ENCODE assay signal across 8 cellular contexts in the genomic region with DNA sequence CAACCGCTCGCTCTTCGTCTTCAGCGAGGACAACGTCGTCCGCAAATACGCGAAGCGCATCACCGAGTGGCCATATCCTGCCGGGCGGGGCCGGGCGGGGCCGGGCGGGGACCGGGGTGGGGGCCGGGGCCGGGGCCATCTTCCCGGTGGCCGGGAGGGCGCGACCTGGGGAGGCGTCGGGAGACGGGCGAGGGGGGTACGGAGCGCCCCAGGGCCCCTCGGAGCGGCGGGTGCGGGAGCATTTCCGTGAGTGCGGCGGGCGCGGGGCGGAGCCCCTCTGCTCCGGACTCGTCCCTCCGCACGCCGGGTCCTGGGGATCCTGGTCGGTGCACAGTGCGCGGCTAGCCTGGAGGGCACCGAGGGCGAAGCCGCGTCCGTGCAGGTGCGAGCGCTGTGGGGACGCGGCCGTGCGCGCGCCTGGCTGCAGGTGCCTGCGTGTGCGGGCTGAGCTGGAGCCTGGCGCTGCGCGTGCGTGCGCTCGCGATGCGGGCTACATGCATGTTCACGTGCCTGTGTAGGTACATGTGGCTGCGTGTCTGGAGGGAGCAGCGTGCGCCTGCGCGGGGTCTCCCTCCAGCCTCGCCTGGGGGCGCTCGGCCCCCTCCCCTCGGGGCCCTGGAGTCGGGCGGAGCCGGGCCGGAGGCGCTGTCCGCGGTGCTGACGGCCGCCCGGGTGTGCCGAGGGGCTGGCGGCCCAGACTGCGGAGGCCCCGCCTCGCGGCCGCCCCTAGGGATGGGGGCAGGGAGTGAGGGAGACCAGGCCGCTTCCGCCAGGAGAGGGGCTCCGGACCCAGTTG. TPM values are rescaled to one million over a fixed set of nuclear protein-coding genes. Genes with fewer than 3 reads are reported as not detected.
A peak's percentile ranks its signal among the peaks of the same experiment; 100 is the strongest.
DNase-seq lines count a peak whose midpoint lies in the region; ATAC-seq, FAIRE-seq and TF ChIP-seq lines count a peak whose summit lies in the region.

No MANE protein-coding gene starts in this region.

- peaks cover 2% of the 10 kb centered on the region; the same call in 1 of the 2 replicates for H4K20me1 ChIP-seq in HepG2 (ENCODE audit: insufficient read depth, low read length)

- no peak overlapping the region for H3K9ac ChIP-seq in HepG2 (ENCODE audit: insufficient read depth, low read depth, low read length)

- H3K27ac ChIP-seq in HepG2 (ENCODE audit: extremely low read length, insufficient read depth, low read length) (no peak overlapping the region), urinary bladder (ENCODE audit: low read depth) (no peak overlapping the region), tibial artery (no peak overlapping the region)

- TF ChIP-seq CTCF in HepG2 (CRISPR knock-in tag; IDR thresholded peaks at IDR 0.05) (peak; percentile 11; the same call in 1 of the 2 replicates), tibial artery (IDR thresholded peaks at IDR 0.05) (no peak)

- no peak overlapping the region for H2AFZ ChIP-seq in HepG2 (ENCODE audit: low read length)

- CTCF ChIA-PET in HepG2 (lab: Yijun Ruan, JAX; ENCODE audit: low intra/inter-chr PET ratio, low total read pairs), result no interaction called here

- no peak for TF ChIP-seq POLR2A in HepG2 (IDR thresholded peaks at IDR 0.05; ENCODE audit: insufficient read depth in 1 of 2, low read depth in 2 of 2, low read length in 2 of 2)

- no TSS peak for BruUV-seq in HepG2 (replicated peaks; lab: Mats Ljungman, UMichigan)

- DNase-seq in ELF-1 (ENCODE audit: low read depth, low spot score) (peak; percentile 86), NCI-H2227 treated with DMSO at 0.1 percent for 48 hours (lab: John Stamatoyannopoulos, UW) (peak; percentile 29), cerebellum (ENCODE audit: low spot score) (peak; percentile 66), HepG2 (ENCODE audit: low spot score) (no peak), tibial artery (no peak)

- TF ChIP-seq RAD21 in HepG2 (CRISPR knock-in tag; IDR thresholded peaks at IDR 0.05), result no peak

- FAIRE-seq in HepG2 (lab: Jason Lieb, UNC), result no peak

- no peaks in the 10 kb centered on the region for H3K79me2 ChIP-seq in HepG2 (ENCODE audit: insufficient read depth, low read length)

- H3K36me3 ChIP-seq in HepG2 (replicated peaks in 1 of 2; ENCODE audit: control insufficient read depth in 1 of 2, insufficient read depth in 2 of 2, low read length in 2 of 2) (no peaks in the 10 kb centered on the region), urinary bladder (ENCODE audit: insufficient read depth) (no peaks in the 10 kb centered on the region), tibial artery (no peaks in the 10 kb centered on the region)

- H3K4me3 ChIP-seq in HepG2 (replicated peaks in 1 of 3; ENCODE audit: insufficient read depth in 1 of 3, low read depth in 2 of 3, low read length in 3 of 3) (no peak overlapping the region), urinary bladder (ENCODE audit: low read depth, low read length) (peak overlapping the region; percentile 37), tibial artery (peak overlapping the region in 1 of 2 donors; percentile 34)

- POLR2A ChIA-PET in HepG2 (lab: Yijun Ruan, JAX), result no interaction called here

- TF ChIP-seq EP300 in HepG2 (IDR thresholded peaks at IDR 0.05; ENCODE audit: low read depth in 2 of 2, low read length in 2 of 2) (no peak), HepG2 (CRISPR knock-in tag; IDR thresholded peaks at IDR 0.05; ENCODE audit: borderline replicate concordance) (no peak)

- H3K4me1 ChIP-seq in HepG2 (ENCODE audit: insufficient read depth, low read length) (no peaks in the 10 kb centered on the region), urinary bladder (ENCODE audit: insufficient read depth) (peaks cover 1% of the 10 kb centered on the region), tibial artery (peaks cover 0 to 11% (median 7%) of the 10 kb centered on the region in 4 donors)

- in situ Hi-C loops in HepG2 (cut with HindIII; ENCODE audit: extremely low pct_ligation_motif_present, low pct_unique_long_range_greater_than_20kb), result no loop called here

- H3K9me3 ChIP-seq in HepG2 (ENCODE audit: low read length) (no peaks in the 10 kb centered on the region), tibial artery (no peaks in the 10 kb centered on the region)

- 88% methylated on average over 53 of the region's 101 CpGs for WGBS in HepG2 (ENCODE audit: low lambda C conversion rate)
- WGBS in urinary bladder, result 2% methylated on average over 101 of the region's 101 CpGs

- peaks cover 2 to 15% of the 10 kb centered on the region in 2 experiments; a peak in 3 of 5 replicates for H3K27me3 ChIP-seq in HepG2 (ENCODE audit: control insufficient read depth in 1 of 2, insufficient read depth in 2 of 2, low read length in 2 of 2)
- H3K27me3 ChIP-seq in tibial artery, result peaks cover 0 to 70% of the 10 kb centered on the region in 2 donors

- intact Hi-C loops in HepG2 (cut with micrococcal nuclease; ENCODE audit: unreplicated experiment), result no loop called here
- intact Hi-C loops in tibial artery (cut with DNase I; ENCODE audit: low total_unique reads), result no loop called here

- H3K4me2 ChIP-seq in HepG2 (ENCODE audit: low read depth, low read length), result no peak overlapping the region

- ATAC-seq in HepG2 (peak; percentile 37), HG03280 (IDR thresholded peaks at IDR 0.05; ENCODE audit: unreplicated experiment) (no peak), HG03439 (IDR thresholded peaks at IDR 0.05; ENCODE audit: unreplicated experiment) (no peak)

TF ChIP-seq in HepG2, 621 proteins besides CTCF, POLR2A, EP300 and RAD21 (continues in another document):
- TF ChIP-seq SUZ12 (IDR thresholded peaks at IDR 0.05; ENCODE audit: low read depth, low read length) (no peak), KLF16 (CRISPR knock-in tag; IDR thresholded peaks at IDR 0.05) (no peak), RARG (CRISPR knock-in tag; IDR thresholded peaks at IDR 0.05; ENCODE audit: low read depth) (no peak), DNMT3B (CRISPR knock-in tag; conservative IDR thresholded peaks at IDR 0.05) (no peak), IRX3 (CRISPR knock-in tag; IDR thresholded peaks at IDR 0.05; ENCODE audit: borderline replicate concordance, low read depth) (0 out of 2 replicates have a peak, but pooled peaks have one; percentile 46), MIER2 (CRISPR knock-in tag; IDR thresholded peaks at IDR 0.05) (peak; percentile 91), ZNF143 (CRISPR knock-in tag; IDR thresholded peaks at IDR 0.05) (no peak), ZNF24 (IDR thresholded peaks at IDR 0.05) (no peak), ZNF563 (CRISPR knock-in tag; IDR thresholded peaks at IDR 0.05) (peak; percentile 74), PRDM15 (CRISPR knock-in tag; IDR thresholded peaks at IDR 0.05) (no peak), ZNF263 (CRISPR knock-in tag; IDR thresholded peaks at IDR 0.05) (no peak)

RNA-seq across cellular contexts. Expression of gene CACNA1B, which starts 0.8 kb away (rescaled TPM):
- total RNA-seq in cerebellum (31.4 TPM), HepG2 (2016; rRNA removed; fragmentation: Illumina TruSeq; extraction: Trizol) (0.04 TPM in 1 of 2 replicates, not detected in the other), urinary bladder (0.63 TPM)
- total RNA-seq in HepG2 (2016; cell fraction: cytosol; rRNA removed; fragmentation: Illumina TruSeq; extraction: Trizol; ENCODE audit: low read depth), result under 0.01 TPM in 2 replicates
- total RNA-seq in HepG2 (2016; cell fraction: insoluble cytoplasmic fraction; rRNA removed; fragmentation: Illumina TruSeq; extraction: Trizol), result 0.02 TPM in 1 of 2 replicates, not detected in the other
- total RNA-seq in HepG2 (2016; cell fraction: membrane; rRNA removed; fragmentation: Illumina TruSeq; extraction: Trizol), result not detected in 2 replicates
- 0.03 and 0.06 TPM in 2 replicates for total RNA-seq in HepG2 (2016; cell fraction: nucleus; rRNA removed; fragmentation: Illumina TruSeq; extraction: Trizol)
- polyA plus RNA-seq in HepG2 (2011; rRNA removed) (under 0.01 TPM in 1 of 2 replicates, not detected in the other), urinary bladder (0.14 TPM)
- 0.07 TPM in 1 of 2 replicates, not detected in the other for polyA plus RNA-seq in HepG2 (2011; cell fraction: cytosol; rRNA removed)
- 0.02 and 0.05 TPM in 2 replicates for polyA plus RNA-seq in HepG2 (2011; cell fraction: nucleus; rRNA removed)
- 0.01 TPM in 1 of 2 replicates, not detected in the other for polyA plus RNA-seq in HepG2 (2012)
- polyA plus RNA-seq in HepG2 (2016; cell fraction: cytosol; fragmentation: Illumina TruSeq; extraction: Trizol; ENCODE audit: low read depth), result not detected in 2 replicates
- not detected in 2 replicates for polyA plus RNA-seq in HepG2 (2016; cell fraction: insoluble cytoplasmic fraction; fragmentation: Illumina TruSeq; extraction: Trizol; ENCODE audit: low read depth)
- polyA plus RNA-seq in HepG2 (2016; cell fraction: membrane; fragmentation: Illumina TruSeq; extraction: Trizol; ENCODE audit: low read depth), result not detected in 2 replicates
- 0.10 TPM in 1 of 2 replicates, not detected in the other for polyA plus RNA-seq in HepG2 (2016; cell fraction: nucleus; fragmentation: Illumina TruSeq; extraction: Trizol; ENCODE audit: insufficient read depth, low read depth)
- 0.06 and 0.14 TPM in 2 replicates for polyA minus RNA-seq in HepG2 (2011; rRNA and poly(A)+ RNA removed; ENCODE audit: low replicate concordance)
- not detected in 2 replicates for polyA minus RNA-seq in HepG2 (2011; cell fraction: cytosol; rRNA and poly(A)+ RNA removed)
- polyA minus RNA-seq in HepG2 (2011; cell fraction: nucleus; rRNA and poly(A)+ RNA removed), result under 0.01 TPM in 1 of 2 replicates, not detected in the other

Comparison
In these comparisons a context has a peak if more than half of its experiments do, and no peak if none do; other contexts are left out.
1. DNase-seq: peak in ELF-1 (single experiment), NCI-H2227 treated with DMSO at 0.1 percent for 48 hours (single experiment) and cerebellum (single experiment); none in HepG2 (single experiment) and tibial artery (0 of 2).
2. RNA of gene CACNA1B, which starts 0.8 kb away (total RNA-seq): 31.4 TPM in cerebellum (single experiment); 0.63 TPM in urinary bladder (single experiment) and under 0.01 to 0.06 TPM in HepG2; every median in the first group is over 10 times any median in the second.